ENCODE assay signal across 16 cellular contexts in the genomic region with DNA sequence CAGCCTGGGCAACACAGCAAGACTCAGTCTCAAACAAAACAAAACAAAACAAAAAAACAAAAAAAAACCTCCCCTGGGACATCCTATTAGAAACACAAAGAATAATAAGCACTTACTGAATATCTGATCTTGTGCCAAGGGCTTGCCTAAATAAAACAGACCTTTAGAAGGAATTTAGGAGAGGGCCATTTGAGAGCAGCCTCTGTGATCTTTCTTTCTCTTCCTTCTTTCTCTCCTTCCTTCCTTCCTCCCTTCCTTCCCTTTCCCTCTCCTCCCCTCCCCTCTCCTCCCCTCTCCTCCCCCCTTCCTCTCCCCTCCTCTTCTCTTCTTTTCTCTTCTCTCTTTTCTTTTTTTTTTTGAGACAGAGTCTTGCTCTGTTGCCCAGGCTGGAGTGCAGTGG. TPM values are rescaled to one million over a fixed set of nuclear protein-coding genes. Genes with fewer than 3 reads are reported as not detected.
DNase-seq lines count a peak whose midpoint lies in the region; ATAC-seq lines count a peak whose summit lies in the region.
"Had no signal": no experiment of that assay in that cellular context is flagged by ENCODE, and none has a peak within 500 bp of the region (broad histone marks: within the 10 kb centered on the region; RNA-seq: fewer than 3 reads in every experiment).

No MANE protein-coding gene starts in this region.

- CTCF ChIA-PET in activated CD4-positive, alpha-beta memory T cell treated with anti-CD3 and anti-CD28 coated beads, Interleukin-2, amount 10 ng/mL, durations not matched to agents 7 days and 5 days (lab: Charles Lee): interaction anchor here (1.3 to 2.4 kb wide), 2 partner anchors 35 to 55 kb away, joined by 3 to 10 read pairs; a partner anchor contains a TSS
- CTCF ChIA-PET in activated CD4-positive, alpha-beta memory T cell treated with anti-CD3 and anti-CD28 coated beads for 36 hours (lab: Charles Lee): no interaction called here

- H4K20me1 ChIP-seq in BLaER1 treated with 17β-estradiol and CSF1 and Interleukin-3, amounts not matched to agents 10 nM and 100 nM: peaks cover 0 to 39% (median 0%) of the 10 kb centered on the region in 11 experiments; a peak in 4 of 22 replicates

- peak overlapping the region; percentile 26 for H3K27ac Mint-ChIP-seq in activated CD4-positive, alpha-beta memory T cell treated with anti-CD3 and anti-CD28 coated beads, Interleukin-2, amount 10 ng/mL, durations not matched to agents 7 days and 5 days
- no peak overlapping the region for H3K27ac Mint-ChIP-seq in activated CD4-positive, alpha-beta memory T cell treated with anti-CD3 and anti-CD28 coated beads for 36 hours
- H3K27ac Mint-ChIP-seq in T-helper 17 cell: peak overlapping the region; percentile 89
- H3K27ac Mint-ChIP-seq in naive thymus-derived CD8-positive, alpha-beta T cell: peak overlapping the region in 8 of 10 donors; percentile 31 to 80 (median 70)
- H3K27ac Mint-ChIP-seq: IgD-negative memory B cell had no signal

- POLR2A ChIA-PET in activated CD4-positive, alpha-beta memory T cell treated with anti-CD3 and anti-CD28 coated beads, Interleukin-2, amount 10 ng/mL, durations not matched to agents 7 days and 5 days (lab: Charles Lee): interaction anchor here (1.2 to 19.7 kb wide), 4 partner anchors 12 to 55 kb away, joined by 3 to 185 read pairs (median 21); a partner anchor contains a TSS
- POLR2A ChIA-PET in activated CD4-positive, alpha-beta memory T cell treated with anti-CD3 and anti-CD28 coated beads for 36 hours (lab: Charles Lee): interaction anchor here (1.3 kb wide), 1 partner anchor 11 kb away, joined by 3 read pairs; no protein-coding TSS in a partner anchor
- POLR2A ChIA-PET in naive thymus-derived CD8-positive, alpha-beta T cell (lab: Charles Lee): interaction anchor here (0.7 to 1.5 kb wide), 4 partner anchors 9 to 354 kb away, joined by 3 to 5 read pairs (median 4); a partner anchor contains a TSS

- no peaks in the 10 kb centered on the region for H3K27me3 ChIP-seq in BLaER1 treated with 17β-estradiol and CSF1 and Interleukin-3, amounts not matched to agents 10 nM and 100 nM

- H3K9me3 Mint-ChIP-seq in activated CD4-positive, alpha-beta memory T cell treated with anti-CD3 and anti-CD28 coated beads, Interleukin-2, amount 10 ng/mL, durations not matched to agents 7 days and 5 days: no peaks in the 10 kb centered on the region
- H3K9me3 Mint-ChIP-seq in activated CD4-positive, alpha-beta memory T cell treated with anti-CD3 and anti-CD28 coated beads for 36 hours: no peaks in the 10 kb centered on the region
- no peaks in the 10 kb centered on the region for H3K9me3 Mint-ChIP-seq in naive thymus-derived CD8-positive, alpha-beta T cell
- H3K9me3 Mint-ChIP-seq: CD14-positive monocyte, IgD-negative memory B cell had no signal

- H3K27ac ChIP-seq in BLaER1 treated with 17β-estradiol and CSF1 and Interleukin-3, amounts not matched to agents 10 nM and 100 nM: no peak overlapping the region

- H3K36me3 ChIP-seq in BLaER1 treated with 17β-estradiol and CSF1 and Interleukin-3, amounts not matched to agents 10 nM and 100 nM: peaks cover 0 to 98% (median 0%) of the 10 kb centered on the region in 11 experiments; a peak in 10 of 22 replicates

- H3K4me3 ChIP-seq in BLaER1 treated with 17β-estradiol and CSF1 and Interleukin-3, amounts not matched to agents 10 nM and 100 nM: no peak overlapping the region

- H3K9ac ChIP-seq in BLaER1 treated with 17β-estradiol and CSF1 and Interleukin-3, amounts not matched to agents 10 nM and 100 nM: 0 out of 22 replicates have a peak overlapping the region, but pooled peaks of 1 of the 11 experiments have one; percentile 10

- H3K4me2 ChIP-seq in BLaER1 treated with 17β-estradiol and CSF1 and Interleukin-3, amounts not matched to agents 10 nM and 100 nM: peak overlapping the region in 6 of 11 experiments; percentile 18 to 33 (median 22); a peak in 9 of 22 replicates

- H3K4me3 Mint-ChIP-seq in activated CD4-positive, alpha-beta memory T cell treated with anti-CD3 and anti-CD28 coated beads, Interleukin-2, amount 10 ng/mL, durations not matched to agents 7 days and 5 days: no peak overlapping the region
- H3K4me3 Mint-ChIP-seq in activated CD4-positive, alpha-beta memory T cell treated with anti-CD3 and anti-CD28 coated beads for 36 hours: no peak overlapping the region
- H3K4me3 Mint-ChIP-seq in T-helper 17 cell: no peak overlapping the region
- H3K4me3 Mint-ChIP-seq in naive thymus-derived CD8-positive, alpha-beta T cell: no peak overlapping the region
- H3K4me3 Mint-ChIP-seq: CD14-positive monocyte, IgD-negative memory B cell had no signal

- H3K9me3 ChIP-seq in BLaER1 treated with 17β-estradiol and CSF1 and Interleukin-3, amounts not matched to agents 10 nM and 100 nM (replicated peaks in 1 of 11): no peaks in the 10 kb centered on the region
- H3K9me3 ChIP-seq in T-helper 17 cell (ENCODE audit: control insufficient read depth, low read length, poor library complexity, severe bottlenecking): no peaks in the 10 kb centered on the region

- peaks cover 7 to 45% (median 20%) of the 10 kb centered on the region in 10 experiments; a peak in 17 of 20 replicates for H3K4me1 ChIP-seq in BLaER1 treated with 17β-estradiol and CSF1 and Interleukin-3, amounts not matched to agents 10 nM and 100 nM

- intact Hi-C loops in activated CD4-positive, alpha-beta memory T cell treated with anti-CD3 and anti-CD28 coated beads for 36 hours (cut with micrococcal nuclease): loop anchor here (5.0 kb wide), 2 partner anchors 37 to 38 kb away; a partner anchor contains a TSS
- intact Hi-C loops in Right ventricle myocardium superior (cut with DNase I): no loop called here
- intact Hi-C loops in cardiac septum (cut with DNase I): no loop called here

- no peaks in the 10 kb centered on the region for H3K27me3 Mint-ChIP-seq in activated CD4-positive, alpha-beta memory T cell treated with anti-CD3 and anti-CD28 coated beads, Interleukin-2, amount 10 ng/mL, durations not matched to agents 7 days and 5 days
- H3K27me3 Mint-ChIP-seq in activated CD4-positive, alpha-beta memory T cell treated with anti-CD3 and anti-CD28 coated beads for 36 hours: no peaks in the 10 kb centered on the region
- H3K27me3 Mint-ChIP-seq in T-helper 17 cell: no peaks in the 10 kb centered on the region
- no peaks in the 10 kb centered on the region for H3K27me3 Mint-ChIP-seq in naive thymus-derived CD8-positive, alpha-beta T cell
- H3K27me3 Mint-ChIP-seq: IgD-negative memory B cell had no signal

- peaks cover 61% of the 10 kb centered on the region for H3K4me1 Mint-ChIP-seq in activated CD4-positive, alpha-beta memory T cell treated with anti-CD3 and anti-CD28 coated beads, Interleukin-2, amount 10 ng/mL, durations not matched to agents 7 days and 5 days
- H3K4me1 Mint-ChIP-seq in activated CD4-positive, alpha-beta memory T cell treated with anti-CD3 and anti-CD28 coated beads for 36 hours (ENCODE audit: low read depth): peaks cover 49% of the 10 kb centered on the region
- H3K4me1 Mint-ChIP-seq in T-helper 17 cell: peaks cover 21% of the 10 kb centered on the region
- H3K4me1 Mint-ChIP-seq in naive thymus-derived CD8-positive, alpha-beta T cell: peaks cover 17 to 59% (median 31%) of the 10 kb centered on the region in 4 donors

- DNase-seq in activated CD4-positive, alpha-beta memory T cell treated with anti-CD3 and anti-CD28 coated beads, Interleukin-2, amount 10 ng/mL, durations not matched to agents 7 days and 5 days: no peak
- DNase-seq in activated CD4-positive, alpha-beta memory T cell treated with anti-CD3 and anti-CD28 coated beads for 36 hours: no peak
- DNase-seq in T-helper 17 cell: no peak
- no peak for DNase-seq in naive thymus-derived CD8-positive, alpha-beta T cell
- DNase-seq in Right ventricle myocardium superior: no peak
- no peak for DNase-seq in cardiac septum (ENCODE audit: low spot score)
- DNase-seq: DMS79 treated with DMSO at 0.1 percent for 48 hours, NCI-H1417, NCI-H2029, NCI-H510A treated with DMSO at 0.1 percent for 48 hours had no signal

- peaks cover 81% of the 10 kb centered on the region for H3K36me3 Mint-ChIP-seq in activated CD4-positive, alpha-beta memory T cell treated with anti-CD3 and anti-CD28 coated beads, Interleukin-2, amount 10 ng/mL, durations not matched to agents 7 days and 5 days (ENCODE audit: low read depth)
- H3K36me3 Mint-ChIP-seq in activated CD4-positive, alpha-beta memory T cell treated with anti-CD3 and anti-CD28 coated beads for 36 hours: peaks cover 71% of the 10 kb centered on the region
- peaks cover 5% of the 10 kb centered on the region for H3K36me3 Mint-ChIP-seq in T-helper 17 cell (ENCODE audit: low read depth)
- peaks cover 0 to 95% (median 24%) of the 10 kb centered on the region in 3 donors for H3K36me3 Mint-ChIP-seq in naive thymus-derived CD8-positive, alpha-beta T cell

- ATAC-seq in T-helper 17 cell: no peak
- ATAC-seq in naive thymus-derived CD8-positive, alpha-beta T cell: no peak
- no peak for ATAC-seq in Right ventricle myocardium superior (ENCODE audit: poor library complexity)
- no peak for ATAC-seq in GM21723 (IDR thresholded peaks at IDR 0.05; ENCODE audit: unreplicated experiment)
- ATAC-seq: HCT116 had no signal

RNA-seq across cellular contexts. Expression of a gene that starts 12.3 kb away (rescaled TPM):
- total RNA-seq in activated CD4-positive, alpha-beta memory T cell treated with anti-CD3 and anti-CD28 coated beads, Interleukin-2, amount 10 ng/mL, durations not matched to agents 7 days and 5 days: 100 to 1,000 TPM; 583 to 586 TPM
- total RNA-seq in activated CD4-positive, alpha-beta memory T cell treated with anti-CD3 and anti-CD28 coated beads for 36 hours: 100 to 1,000 TPM; 218 to 226 TPM
- total RNA-seq in T-helper 17 cell (100 to 1,000 TPM; 322 to 338 TPM), Right ventricle myocardium superior (1.5 TPM), cardiac septum (2.9 TPM)
- 100 to 1,000 TPM; 334 to 339 TPM for total RNA-seq in naive thymus-derived CD8-positive, alpha-beta T cell
- polyA plus RNA-seq in naive thymus-derived CD8-positive, alpha-beta T cell: 100 to 1,000 TPM; 121 to 157 (median 124) TPM
- total RNA-seq: LHCN-M2 had no signal

RNA-seq across cellular contexts. Expression of a gene that starts 39.2 kb away (rescaled TPM):
- total RNA-seq in activated CD4-positive, alpha-beta memory T cell treated with anti-CD3 and anti-CD28 coated beads, Interleukin-2, amount 10 ng/mL, durations not matched to agents 7 days and 5 days: 10 to 100 TPM; 56.3 to 57.8 TPM
- 10 to 100 TPM; 61.4 to 61.7 TPM for total RNA-seq in activated CD4-positive, alpha-beta memory T cell treated with anti-CD3 and anti-CD28 coated beads for 36 hours
- total RNA-seq in T-helper 17 cell: 10 to 100 TPM; 18.3 to 21.4 TPM
- total RNA-seq in naive thymus-derived CD8-positive, alpha-beta T cell: 10 to 100 TPM; 52.3 to 55.1 TPM
- polyA plus RNA-seq in naive thymus-derived CD8-positive, alpha-beta T cell: 10 to 100 TPM; 45.5 to 60.7 (median 55.0) TPM
- 28.6 TPM for total RNA-seq in Right ventricle myocardium superior
- 27.3 TPM for total RNA-seq in cardiac septum

RNA-seq across cellular contexts. Expression of a gene that starts 41.5 kb away (rescaled TPM):
- 1 to 10 TPM; 5.9 to 6.0 TPM for total RNA-seq in activated CD4-positive, alpha-beta memory T cell treated with anti-CD3 and anti-CD28 coated beads, Interleukin-2, amount 10 ng/mL, durations not matched to agents 7 days and 5 days
- 10 to 100 TPM; 14.2 to 14.3 TPM for total RNA-seq in activated CD4-positive, alpha-beta memory T cell treated with anti-CD3 and anti-CD28 coated beads for 36 hours
- 1 to 10 TPM; 5.1 to 5.3 TPM for total RNA-seq in T-helper 17 cell
- total RNA-seq in naive thymus-derived CD8-positive, alpha-beta T cell: 1 to 10 TPM; 8.3 to 8.5 TPM
- 1 to 10 TPM; 1.1 to 2.1 (median 1.5) TPM for polyA plus RNA-seq in naive thymus-derived CD8-positive, alpha-beta T cell
- 71.7 TPM for total RNA-seq in Right ventricle myocardium superior
- 49.8 TPM for total RNA-seq in cardiac septum

RNA-seq across cellular contexts. Expression of a gene that starts 49.8 kb away (rescaled TPM):
- 10 to 100 TPM; 10.6 to 10.7 TPM for total RNA-seq in activated CD4-positive, alpha-beta memory T cell treated with anti-CD3 and anti-CD28 coated beads, Interleukin-2, amount 10 ng/mL, durations not matched to agents 7 days and 5 days
- 1 to 10 TPM; 7.2 to 7.6 TPM for total RNA-seq in activated CD4-positive, alpha-beta memory T cell treated with anti-CD3 and anti-CD28 coated beads for 36 hours
- total RNA-seq in T-helper 17 cell (1 to 10 TPM; 7.6 TPM), Right ventricle myocardium superior (8.0 TPM), cardiac septum (13.7 TPM)
- total RNA-seq in naive thymus-derived CD8-positive, alpha-beta T cell: 10 to 100 TPM; 21.8 to 21.9 TPM
- 10 to 100 TPM in 2 of 3 donors, 1 to 10 TPM in 1; 9.5 to 12.0 (median 11.4) TPM for polyA plus RNA-seq in naive thymus-derived CD8-positive, alpha-beta T cell

RNA-seq across cellular contexts. Expression of a gene that starts 55.1 kb away (rescaled TPM):
- 10 to 100 TPM; 51.3 to 51.4 TPM for total RNA-seq in activated CD4-positive, alpha-beta memory T cell treated with anti-CD3 and anti-CD28 coated beads, Interleukin-2, amount 10 ng/mL, durations not matched to agents 7 days and 5 days
- total RNA-seq in activated CD4-positive, alpha-beta memory T cell treated with anti-CD3 and anti-CD28 coated beads for 36 hours: 10 to 100 TPM; 87.5 to 96.6 TPM
- total RNA-seq in T-helper 17 cell (10 to 100 TPM; 17.4 to 19.2 TPM), Right ventricle myocardium superior (38.4 TPM), cardiac septum (23.1 TPM)
- total RNA-seq in naive thymus-derived CD8-positive, alpha-beta T cell: 10 to 100 TPM; 15.2 to 16.7 TPM
- polyA plus RNA-seq in naive thymus-derived CD8-positive, alpha-beta T cell: 10 to 100 TPM; 63.0 to 79.6 (median 64.0) TPM

Comparison
In these comparisons a context has a peak if more than half of its experiments do, and no peak if none do; other contexts are left out.
1. RNA of a gene that starts 12.3 kb away (total RNA-seq): 583 to 586 TPM in activated CD4-positive, alpha-beta memory T cell treated with anti-CD3 and anti-CD28 coated beads, Interleukin-2, amount 10 ng/mL, durations not matched to agents 7 days and 5 days, 334 to 339 TPM in naive thymus-derived CD8-positive, alpha-beta T cell, 322 to 338 TPM in T-helper 17 cell and 218 to 226 TPM in activated CD4-positive, alpha-beta memory T cell treated with anti-CD3 and anti-CD28 coated beads for 36 hours; 2.9 TPM in cardiac septum (single experiment) and 1.5 TPM in Right ventricle myocardium superior (single experiment); every median in the first group is over 10 times any median in the second.